ENCODE assay signal across 1 cellular context in the genomic region with DNA sequence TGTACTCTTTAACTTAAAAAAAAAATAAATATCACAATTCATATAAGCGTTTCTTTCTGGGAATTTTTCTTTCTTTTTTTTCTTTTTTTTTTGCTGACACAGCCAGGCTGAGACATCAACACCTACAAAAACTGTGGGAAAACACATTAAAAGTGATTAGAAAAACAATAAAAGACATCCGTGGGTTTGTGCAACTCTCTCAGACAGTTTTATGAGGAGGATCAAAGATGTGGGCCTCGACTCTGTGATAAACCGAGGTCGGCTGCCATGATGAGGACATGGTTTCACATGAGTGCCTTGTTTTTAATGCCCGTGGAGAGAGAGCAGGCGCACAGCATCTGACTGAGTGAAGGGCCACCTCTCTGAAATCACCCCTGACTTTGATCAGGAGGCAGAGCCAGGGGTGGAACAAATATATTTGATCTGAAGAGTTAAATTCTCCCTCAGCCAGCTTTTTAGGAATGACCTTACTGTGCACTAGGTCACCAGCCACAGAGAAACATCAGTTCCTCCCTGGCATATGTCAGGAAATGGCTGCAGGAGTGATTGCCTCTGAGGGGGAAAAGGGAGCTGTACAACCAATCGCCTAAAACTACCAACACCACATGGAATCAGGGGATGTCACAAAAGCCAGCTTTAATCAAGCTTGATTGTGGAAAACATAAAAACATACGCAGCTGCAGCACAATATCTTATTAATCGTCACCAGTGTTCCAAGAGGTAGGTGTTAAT.
TF ChIP-seq lines count a peak whose summit lies in the region.

No MANE protein-coding gene starts in this region.

TF ChIP-seq in WTC11, 78 proteins besides CTCF, POLR2A, EP300 and RAD21:
- TF ChIP-seq, protein P1, sequence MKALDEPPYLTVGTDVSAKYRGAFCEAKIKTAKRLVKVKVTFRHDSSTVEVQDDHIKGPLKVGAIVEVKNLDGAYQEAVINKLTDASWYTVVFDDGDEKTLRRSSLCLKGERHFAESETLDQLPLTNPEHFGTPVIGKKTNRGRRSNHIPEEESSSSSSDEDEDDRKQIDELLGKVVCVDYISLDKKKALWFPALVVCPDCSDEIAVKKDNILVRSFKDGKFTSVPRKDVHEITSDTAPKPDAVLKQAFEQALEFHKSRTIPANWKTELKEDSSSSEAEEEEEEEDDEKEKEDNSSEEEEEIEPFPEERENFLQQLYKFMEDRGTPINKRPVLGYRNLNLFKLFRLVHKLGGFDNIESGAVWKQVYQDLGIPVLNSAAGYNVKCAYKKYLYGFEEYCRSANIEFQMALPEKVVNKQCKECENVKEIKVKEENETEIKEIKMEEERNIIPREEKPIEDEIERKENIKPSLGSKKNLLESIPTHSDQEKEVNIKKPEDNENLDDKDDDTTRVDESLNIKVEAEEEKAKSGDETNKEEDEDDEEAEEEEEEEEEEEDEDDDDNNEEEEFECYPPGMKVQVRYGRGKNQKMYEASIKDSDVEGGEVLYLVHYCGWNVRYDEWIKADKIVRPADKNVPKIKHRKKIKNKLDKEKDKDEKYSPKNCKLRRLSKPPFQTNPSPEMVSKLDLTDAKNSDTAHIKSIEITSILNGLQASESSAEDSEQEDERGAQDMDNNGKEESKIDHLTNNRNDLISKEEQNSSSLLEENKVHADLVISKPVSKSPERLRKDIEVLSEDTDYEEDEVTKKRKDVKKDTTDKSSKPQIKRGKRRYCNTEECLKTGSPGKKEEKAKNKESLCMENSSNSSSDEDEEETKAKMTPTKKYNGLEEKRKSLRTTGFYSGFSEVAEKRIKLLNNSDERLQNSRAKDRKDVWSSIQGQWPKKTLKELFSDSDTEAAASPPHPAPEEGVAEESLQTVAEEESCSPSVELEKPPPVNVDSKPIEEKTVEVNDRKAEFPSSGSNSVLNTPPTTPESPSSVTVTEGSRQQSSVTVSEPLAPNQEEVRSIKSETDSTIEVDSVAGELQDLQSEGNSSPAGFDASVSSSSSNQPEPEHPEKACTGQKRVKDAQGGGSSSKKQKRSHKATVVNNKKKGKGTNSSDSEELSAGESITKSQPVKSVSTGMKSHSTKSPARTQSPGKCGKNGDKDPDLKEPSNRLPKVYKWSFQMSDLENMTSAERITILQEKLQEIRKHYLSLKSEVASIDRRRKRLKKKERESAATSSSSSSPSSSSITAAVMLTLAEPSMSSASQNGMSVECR (CRISPR knock-in tag; IDR thresholded peaks at IDR 0.05; ENCODE audit: borderline replicate concordance): no peak
- TF ChIP-seq, protein P2, sequence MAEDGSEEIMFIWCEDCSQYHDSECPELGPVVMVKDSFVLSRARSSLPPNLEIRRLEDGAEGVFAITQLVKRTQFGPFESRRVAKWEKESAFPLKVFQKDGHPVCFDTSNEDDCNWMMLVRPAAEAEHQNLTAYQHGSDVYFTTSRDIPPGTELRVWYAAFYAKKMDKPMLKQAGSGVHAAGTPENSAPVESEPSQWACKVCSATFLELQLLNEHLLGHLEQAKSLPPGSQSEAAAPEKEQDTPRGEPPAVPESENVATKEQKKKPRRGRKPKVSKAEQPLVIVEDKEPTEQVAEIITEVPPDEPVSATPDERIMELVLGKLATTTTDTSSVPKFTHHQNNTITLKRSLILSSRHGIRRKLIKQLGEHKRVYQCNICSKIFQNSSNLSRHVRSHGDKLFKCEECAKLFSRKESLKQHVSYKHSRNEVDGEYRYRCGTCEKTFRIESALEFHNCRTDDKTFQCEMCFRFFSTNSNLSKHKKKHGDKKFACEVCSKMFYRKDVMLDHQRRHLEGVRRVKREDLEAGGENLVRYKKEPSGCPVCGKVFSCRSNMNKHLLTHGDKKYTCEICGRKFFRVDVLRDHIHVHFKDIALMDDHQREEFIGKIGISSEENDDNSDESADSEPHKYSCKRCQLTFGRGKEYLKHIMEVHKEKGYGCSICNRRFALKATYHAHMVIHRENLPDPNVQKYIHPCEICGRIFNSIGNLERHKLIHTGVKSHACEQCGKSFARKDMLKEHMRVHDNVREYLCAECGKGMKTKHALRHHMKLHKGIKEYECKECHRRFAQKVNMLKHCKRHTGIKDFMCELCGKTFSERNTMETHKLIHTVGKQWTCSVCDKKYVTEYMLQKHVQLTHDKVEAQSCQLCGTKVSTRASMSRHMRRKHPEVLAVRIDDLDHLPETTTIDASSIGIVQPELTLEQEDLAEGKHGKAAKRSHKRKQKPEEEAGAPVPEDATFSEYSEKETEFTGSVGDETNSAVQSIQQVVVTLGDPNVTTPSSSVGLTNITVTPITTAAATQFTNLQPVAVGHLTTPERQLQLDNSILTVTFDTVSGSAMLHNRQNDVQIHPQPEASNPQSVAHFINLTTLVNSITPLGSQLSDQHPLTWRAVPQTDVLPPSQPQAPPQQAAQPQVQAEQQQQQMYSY (CRISPR knock-in tag; IDR thresholded peaks at IDR 0.05): no peak
- no peak for TF ChIP-seq ZNF671 (CRISPR knock-in tag; IDR thresholded peaks at IDR 0.05)
- TF ChIP-seq CREM (CRISPR knock-in tag; IDR thresholded peaks at IDR 0.05): no peak
TF ChIP-seq in WTC11: peak in this region for 0.
